ENCODE assay signal across 8 cellular contexts in genomic region chr5:52693279-52693678, GRCh38.
A peak's percentile ranks its signal among the peaks of the same experiment; 100 is the strongest.
DNase-seq lines count a peak whose midpoint lies in the region; ATAC-seq and TF ChIP-seq lines count a peak whose summit lies in the region.

No MANE protein-coding gene starts in this region.

- H3K9me3 ChIP-seq in liver (ENCODE audit: control insufficient read depth in 4 of 4, low read length in 3 of 4) = no peaks in the 10 kb centered on the region

- no peaks in the 10 kb centered on the region for H3K27me3 ChIP-seq in brain microvascular endothelial cell (replicated peaks)
- H3K27me3 ChIP-seq in liver (ENCODE audit: control insufficient read depth in 4 of 4, insufficient read depth in 4 of 4, low read length in 3 of 4) = no peaks in the 10 kb centered on the region

- H3K4me3 ChIP-seq in NB4 (ENCODE audit: low read depth, low read length) (no peak overlapping the region), brain microvascular endothelial cell (ENCODE audit: low read depth, low read length) (no peak overlapping the region), liver (ENCODE audit: low read depth in 1 of 3, low read length in 3 of 3) (no peak overlapping the region)

- no peak overlapping the region for H3K27ac ChIP-seq in brain microvascular endothelial cell
- no peak overlapping the region for H3K27ac ChIP-seq in liver (ENCODE audit: low read depth in 1 of 2, low read length in 2 of 2)

- no peaks in the 10 kb centered on the region for H3K4me1 ChIP-seq in liver (ENCODE audit: control insufficient read depth in 4 of 4, insufficient read depth in 4 of 4, low read length in 3 of 4)

- TF ChIP-seq POLR2A in NB4 (IDR thresholded peaks at IDR 0.05; ENCODE audit: extremely low read depth, insufficient read length) = no peak

- DNase-seq in AG20443 (ENCODE audit: low spot score) = peak; percentile 49
- peak; percentile 9 for DNase-seq in NB4 (ENCODE audit: low read depth)
- DNase-seq in brain microvascular endothelial cell = no peak
- DNase-seq in ureter (ENCODE audit: low spot score) = no peak
- DNase-seq in A172 (ENCODE audit: low spot score) = no peak

- H3K36me3 ChIP-seq in brain microvascular endothelial cell (replicated peaks) (no peaks in the 10 kb centered on the region), liver (ENCODE audit: control insufficient read depth in 4 of 4, insufficient read depth in 3 of 4, low read depth in 1 of 4, low read length in 3 of 4) (no peaks in the 10 kb centered on the region)

- TF ChIP-seq CTCF in NB4 (IDR thresholded peaks at IDR 0.05; ENCODE audit: low read depth, low read length) = peak; percentile 19
- TF ChIP-seq CTCF in brain microvascular endothelial cell (IDR thresholded peaks at IDR 0.05; ENCODE audit: low read depth, low read length, missing control alignments) = peak; percentile 87
- peak; percentile 52 for TF ChIP-seq CTCF in liver (IDR thresholded peaks at IDR 0.05; ENCODE audit: low read depth, low read length, missing input control)

- H3K9ac ChIP-seq in liver (ENCODE audit: low read depth in 1 of 2, low read length in 2 of 2) = no peak overlapping the region

- ATAC-seq in GM18867 (IDR thresholded peaks at IDR 0.05; ENCODE audit: unreplicated experiment) = peak; percentile 51
- ATAC-seq in HG03280 (IDR thresholded peaks at IDR 0.05; ENCODE audit: unreplicated experiment) = no peak

- TF ChIP-seq RAD21 in liver (IDR thresholded peaks at IDR 0.05) = peak; percentile 78 to 91

- in situ Hi-C loops in brain microvascular endothelial cell (cut with HindIII; ENCODE audit: low pct_ligation_motif_present, low sequenced_read_pairs) = no loop called here

TF ChIP-seq in liver, 16 proteins besides CTCF, POLR2A, EP300 and RAD21:
- no peak for TF ChIP-seq FOXA1 (IDR thresholded peaks at IDR 0.05)
- TF ChIP-seq JUND (IDR thresholded peaks at IDR 0.05) = no peak

Comparison
In these comparisons a context has a peak if more than half of its experiments do, and no peak if none do; other contexts are left out.
1. DNase-seq: peak in AG20443 (single experiment) and NB4 (single experiment); none in brain microvascular endothelial cell (single experiment), ureter (single experiment) and A172 (single experiment).
2. CTCF ChIP-seq: peak in every context shown above with its lines; median percentile 87 in brain microvascular endothelial cell; 52 in liver; 19 in NB4.